ENCODE assay signal across 26 cellular contexts in genomic region chr16:4215106-4215505, GRCh38. TPM values are rescaled to one million over a fixed set of nuclear protein-coding genes. Genes with fewer than 3 reads are reported as not detected.
A peak's percentile ranks its signal among the peaks of the same experiment; 100 is the strongest.
DNase-seq lines count a peak whose midpoint lies in the region; ATAC-seq and TF ChIP-seq lines count a peak whose summit lies in the region.
"Had no signal": no experiment of that assay in that cellular context is flagged by ENCODE, and none has a peak within 500 bp of the region (broad histone marks: within the 10 kb centered on the region; RNA-seq: fewer than 3 reads in every experiment).

No MANE protein-coding gene starts in this region.

- H3K9me3 ChIP-seq in ascending aorta (no peaks in the 10 kb centered on the region), mesenchymal stem cell (ENCODE audit: control insufficient read depth, low read length) (no peaks in the 10 kb centered on the region), thoracic aorta (no peaks in the 10 kb centered on the region), MG63 (no peaks in the 10 kb centered on the region)
- H3K9me3 ChIP-seq: BLaER1 treated with 17β-estradiol and CSF1 and Interleukin-3, amounts not matched to agents 10 nM and 100 nM; Caco-2 had no signal

- no peak overlapping the region for H3K4me2 ChIP-seq in mesenchymal stem cell (ENCODE audit: low read length, poor library complexity, severe bottlenecking)
- H3K4me2 ChIP-seq: BLaER1 treated with 17β-estradiol and CSF1 and Interleukin-3, amounts not matched to agents 10 nM and 100 nM had no signal

- H3K27me3 ChIP-seq in ascending aorta (no peaks in the 10 kb centered on the region), mesenchymal stem cell (ENCODE audit: control insufficient read depth in 1 of 2, insufficient read depth in 1 of 2, low read length in 2 of 2) (no peaks in the 10 kb centered on the region), thoracic aorta (replicated peaks; ENCODE audit: insufficient read depth) (no peaks in the 10 kb centered on the region), MG63 (no peaks in the 10 kb centered on the region)
- H3K27me3 ChIP-seq: BLaER1 treated with 17β-estradiol and CSF1 and Interleukin-3, amounts not matched to agents 10 nM and 100 nM had no signal

- H2AK5ac ChIP-seq in mesenchymal stem cell (ENCODE audit: low read length, severe bottlenecking) = peak overlapping the region; percentile 53

- no peak overlapping the region for H3K23ac ChIP-seq in mesenchymal stem cell (ENCODE audit: low read length in 2 of 2)

- H2BK5ac ChIP-seq in mesenchymal stem cell (ENCODE audit: low read depth, low read length, poor library complexity, severe bottlenecking) = no peak overlapping the region

- H3K4me1 ChIP-seq in ascending aorta (peaks cover 12 to 42% of the 10 kb centered on the region in 2 donors), mesenchymal stem cell (ENCODE audit: control insufficient read depth, insufficient read depth, low read depth, low read length) (peaks cover 35% of the 10 kb centered on the region), thoracic aorta (ENCODE audit: control insufficient read depth in 1 of 2, low read depth in 2 of 2) (peaks cover 21 to 58% of the 10 kb centered on the region in 2 donors)

- no peak overlapping the region for H2BK15ac ChIP-seq in mesenchymal stem cell (ENCODE audit: low read depth, poor library complexity, severe bottlenecking)

- H3K18ac ChIP-seq in mesenchymal stem cell (ENCODE audit: low read depth in 1 of 2, low read length in 2 of 2) = no peak overlapping the region

- H3K4ac ChIP-seq in mesenchymal stem cell (ENCODE audit: low read depth in 1 of 2, low read length in 2 of 2) = no peak overlapping the region

- no peak overlapping the region for H2AFZ ChIP-seq in mesenchymal stem cell (ENCODE audit: low read depth, low read length)

- H3K9ac ChIP-seq in mesenchymal stem cell (ENCODE audit: low read length) = no peak overlapping the region
- H3K9ac ChIP-seq: BLaER1 treated with 17β-estradiol and CSF1 and Interleukin-3, amounts not matched to agents 10 nM and 100 nM had no signal

- no peak overlapping the region for H3K14ac ChIP-seq in mesenchymal stem cell (ENCODE audit: low read length in 2 of 2)

- no peak overlapping the region for H2BK120ac ChIP-seq in mesenchymal stem cell (ENCODE audit: low read depth, low read length)

- WGBS in mesenchymal stem cell = 99% methylated on average over 2 of the region's 2 CpGs

- H4K91ac ChIP-seq in mesenchymal stem cell (ENCODE audit: low read length) = no peak overlapping the region

- intact Hi-C loops in Right ventricle myocardium inferior (cut with DNase I) = no loop called here
- intact Hi-C loops in cardiac septum (cut with DNase I) = no loop called here
- intact Hi-C loops in ascending aorta (cut with DNase I) = no loop called here

- H3K36me3 ChIP-seq in ascending aorta = no peaks in the 10 kb centered on the region
- no peaks in the 10 kb centered on the region for H3K36me3 ChIP-seq in mesenchymal stem cell (ENCODE audit: control insufficient read depth in 1 of 2, insufficient read depth in 2 of 2, low read depth in 1 of 2, low read length in 2 of 2)
- H3K36me3 ChIP-seq in thoracic aorta = no peaks in the 10 kb centered on the region
- no peaks in the 10 kb centered on the region for H3K36me3 ChIP-seq in MG63
- H3K36me3 ChIP-seq: BLaER1 treated with 17β-estradiol and CSF1 and Interleukin-3, amounts not matched to agents 10 nM and 100 nM had no signal

- H3K27ac ChIP-seq in ascending aorta (peak overlapping the region; percentile 1 to 93), mesenchymal stem cell (ENCODE audit: low read length, poor library complexity, severe bottlenecking) (no peak overlapping the region), thoracic aorta (peak overlapping the region; percentile 16 to 90)
- H3K27ac ChIP-seq: 22Rv1; BLaER1 treated with 17β-estradiol and CSF1 and Interleukin-3, amounts not matched to agents 10 nM and 100 nM; HL-60; SK-N-MC had no signal

- H3K79me1 ChIP-seq in mesenchymal stem cell (replicated peaks; ENCODE audit: low read length, poor library complexity, severe bottlenecking) = no peaks in the 10 kb centered on the region

- no peak overlapping the region for H4K8ac ChIP-seq in mesenchymal stem cell (ENCODE audit: low read length)

- peak overlapping the region in 1 of 2 experiments; percentile 18 for H2BK12ac ChIP-seq in mesenchymal stem cell (ENCODE audit: low read length in 2 of 2)

- peak; percentile 48 for DNase-seq in Right ventricle myocardium inferior (ENCODE audit: missing footprints)
- DNase-seq in cardiac septum (ENCODE audit: low spot score) = no peak
- no peak for DNase-seq in ascending aorta (ENCODE audit: low spot score in 2 of 2)
- DNase-seq in mesenchymal stem cell = no peak
- DNase-seq in thoracic aorta (ENCODE audit: low spot score) = no peak
- no peak for DNase-seq in MG63
- DNase-seq in NCI-H526 treated with DMSO at 0.1 percent for 48 hours (lab: John Stamatoyannopoulos, UW) = no peak
- no peak for DNase-seq in retina
- DNase-seq: Caco-2; CD4-positive, alpha-beta memory T cell; GDM1; KBM-7; NCI-H1092; NCI-H1436 treated with DMSO at 0.1 percent for 48 hours; NCI-H2029 treated with DMSO at 0.1 percent for 48 hours; NCI-H2171; NCI-H524 treated with DMSO at 0.1 percent for 48 hours; OCI-M1; SHP77 treated with DMSO at 0.1 percent for 48 hours had no signal

- ATAC-seq in Right ventricle myocardium inferior (no peak), thoracic aorta (ENCODE audit: insufficient number of reproducible peaks, low FRiP score, low read depth) (no peak)

- no peak for TF ChIP-seq CTCF in ascending aorta (IDR thresholded peaks at IDR 0.05)
- TF ChIP-seq CTCF in thoracic aorta (IDR thresholded peaks at IDR 0.05) = no peak

- no peak overlapping the region for H3K4me3 ChIP-seq in ascending aorta
- no peak overlapping the region for H3K4me3 ChIP-seq in mesenchymal stem cell (ENCODE audit: insufficient read depth in 1 of 2, low read depth in 1 of 2, low read length in 2 of 2)
- H3K4me3 ChIP-seq in thoracic aorta = no peak overlapping the region
- no peak overlapping the region for H3K4me3 ChIP-seq in MG63
- H3K4me3 ChIP-seq: BLaER1 treated with 17β-estradiol and CSF1 and Interleukin-3, amounts not matched to agents 10 nM and 100 nM; SK-N-MC had no signal

RNA-seq across cellular contexts. Expression of gene SRL, which starts 26.8 kb away (rescaled TPM):
- total RNA-seq in Right ventricle myocardium inferior (419 TPM), cardiac septum (400 TPM), ascending aorta (15.6 TPM), thoracic aorta (1 to 10 TPM in 1 of 2 donors, under 1 TPM in 1; 0.68 to 1.1 TPM)
- not detected for polyA plus RNA-seq in mesenchymal stem cell (2013, experiment 1 of 2)
- not detected for polyA plus RNA-seq in mesenchymal stem cell (2013, experiment 2 of 2)
- total RNA-seq in MG63 (2014; rRNA removed; shearing (Covaris generic); ENCODE audit: low replicate concordance) = 0.03 TPM in 1 of 2 replicates, not detected in the other
- total RNA-seq: Caco-2; CD4-positive, alpha-beta memory T cell; Daoy; HepG2; HT-29 had no signal
- polyA plus RNA-seq: CD4-positive, alpha-beta memory T cell had no signal

RNA-seq across cellular contexts. Expression of gene TFAP4, which starts 57.7 kb away (rescaled TPM):
- total RNA-seq in Right ventricle myocardium inferior (4.4 TPM), cardiac septum (1.4 TPM), ascending aorta (5.3 TPM), thoracic aorta (1 to 10 TPM; 3.5 to 7.6 TPM)
- polyA plus RNA-seq in mesenchymal stem cell (2013, experiment 1 of 2) = 6.0 TPM
- polyA plus RNA-seq in mesenchymal stem cell (2013, experiment 2 of 2) = 5.8 TPM
- total RNA-seq in MG63 (2014; rRNA removed; shearing (Covaris generic); ENCODE audit: low replicate concordance) = 28.5 and 42.2 TPM in 2 replicates

Comparison
In these comparisons a context has a peak if more than half of its experiments do, and no peak if none do; other contexts are left out.
1. RNA of gene SRL, which starts 26.8 kb away (total RNA-seq): 419 TPM in Right ventricle myocardium inferior (single experiment) and 400 TPM in cardiac septum (single experiment); 15.6 TPM in ascending aorta (single experiment), 0.68 to 1.1 TPM in thoracic aorta and 0.03 TPM in MG63; every median in the first group is over 10 times any median in the second.